Comparison of ENCODE assay signal across 15 cellular contexts in the genomic region with DNA sequence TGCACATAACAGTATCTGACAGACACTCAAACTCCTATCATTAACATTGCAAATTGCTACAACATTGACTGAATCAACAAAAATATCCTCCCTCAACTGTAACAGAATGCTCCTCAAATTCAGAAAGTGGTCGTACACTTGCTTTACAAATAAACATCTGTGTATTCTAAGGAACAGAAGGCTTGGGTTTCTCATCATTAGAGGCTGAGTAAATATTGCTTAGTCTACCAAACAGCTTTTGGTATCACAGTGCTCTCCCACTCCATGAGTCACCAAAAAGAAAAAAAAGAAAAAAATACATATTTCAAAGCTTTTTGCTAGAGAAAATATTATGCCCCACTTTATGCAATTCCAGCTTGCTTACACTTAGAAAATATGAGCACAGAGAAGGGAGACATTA. TPM values are rescaled to one million over a fixed set of nuclear protein-coding genes. Genes with fewer than 3 reads are reported as not detected.
DNase-seq lines count a peak whose midpoint lies in the region; ATAC-seq and TF ChIP-seq lines count a peak whose summit lies in the region.
"Had no signal": no experiment of that assay in that cellular context is flagged by ENCODE, and none has a peak within 500 bp of the region (broad histone marks: within the 10 kb centered on the region; RNA-seq: fewer than 3 reads in every experiment).

No MANE protein-coding gene starts in this region.

- DNase-seq in ELR (ENCODE audit: low read depth) (peak; percentile 62), NCI-H2171 treated with DMSO at 0.1 percent for 48 hours (lab: John Stamatoyannopoulos, UW) (peak; percentile 93), endodermal cell (no peak), osteocyte (ENCODE audit: extremely low spot score, unreplicated experiment) (no peak), mucosa of descending colon (no peak)
- DNase-seq: activated B cell treated with CpG ODN at 0.5 μM for 24 hours; activated T-cell treated with anti-CD3 and anti-CD28 coated beads, Interleukin-2, amount 50 U/mL, for 4 hours; CD8-positive, alpha-beta memory T cell; foreskin keratinocyte had no signal

- H3K27ac ChIP-seq in endodermal cell (ENCODE audit: low read depth, low read length): no peak overlapping the region
- H3K27ac ChIP-seq: cardiac muscle cell, foreskin keratinocyte, SJSA1 had no signal

- no peaks in the 10 kb centered on the region for H3K9me3 ChIP-seq in endodermal cell (ENCODE audit: control insufficient read depth, low read length)
- H3K9me3 ChIP-seq in mucosa of descending colon: no peaks in the 10 kb centered on the region
- H3K9me3 ChIP-seq: SJSA1 had no signal

- H3K9me3 Mint-ChIP-seq in endodermal cell (no peaks in the 10 kb centered on the region), osteocyte (ENCODE audit: unreplicated experiment) (no peaks in the 10 kb centered on the region)
- H3K9me3 Mint-ChIP-seq: activated B cell treated with CpG ODN at 0.5 μM for 24 hours; activated T-cell treated with anti-CD3 and anti-CD28 coated beads, Interleukin-2, amount 50 U/mL, for 4 hours; CD8-positive, alpha-beta memory T cell; neural crest cell had no signal

- H3K36me3 ChIP-seq in endodermal cell (ENCODE audit: control insufficient read depth, insufficient read depth, low read length) (peaks cover 16% of the 10 kb centered on the region), mucosa of descending colon (ENCODE audit: low read depth) (no peaks in the 10 kb centered on the region)
- H3K36me3 ChIP-seq: cardiac muscle cell had no signal

- H3K9ac ChIP-seq in endodermal cell (ENCODE audit: extremely low read depth, low read length, poor library complexity, severe bottlenecking): no peak overlapping the region

- ATAC-seq in GM18519 (IDR thresholded peaks at IDR 0.05; ENCODE audit: low FRiP score, unreplicated experiment) (no peak), mucosa of descending colon (no peak), HG02885 (IDR thresholded peaks at IDR 0.05; ENCODE audit: poor library complexity, unreplicated experiment) (no peak), GM21723 (IDR thresholded peaks at IDR 0.05; ENCODE audit: unreplicated experiment) (no peak)
- ATAC-seq: activated T-cell treated with anti-CD3 and anti-CD28 coated beads, Interleukin-2, amount 50 U/mL, for 4 hours; foreskin keratinocyte had no signal

- peak overlapping the region; percentile 6 for H3K4me3 Mint-ChIP-seq in endodermal cell
- peak overlapping the region; percentile 24 for H3K4me3 Mint-ChIP-seq in osteocyte (ENCODE audit: unreplicated experiment)
- H3K4me3 Mint-ChIP-seq: activated B cell treated with CpG ODN at 0.5 μM for 24 hours; activated T-cell treated with anti-CD3 and anti-CD28 coated beads, Interleukin-2, amount 50 U/mL, for 4 hours; CD8-positive, alpha-beta memory T cell; neural crest cell had no signal

- WGBS in endodermal cell (ENCODE audit: insufficient coverage in 1 of 2, insufficient read length in 1 of 2), 2 experiments: 63 to 69% methylated on average over 1 of the region's 1 CpG

- H3K4me1 Mint-ChIP-seq in endodermal cell: peaks cover 67% of the 10 kb centered on the region
- H3K4me1 Mint-ChIP-seq in osteocyte (ENCODE audit: unreplicated experiment): peaks cover 86% of the 10 kb centered on the region

- TF ChIP-seq CTCF in endodermal cell (conservative IDR thresholded peaks at IDR 0.05) (no peak), osteocyte (IDR thresholded peaks at IDR 0.05) (no peak), mucosa of descending colon (IDR thresholded peaks at IDR 0.05) (no peak)

- H3K4me1 ChIP-seq in endodermal cell (ENCODE audit: control insufficient read depth, insufficient read depth, low read length) (peaks cover 11% of the 10 kb centered on the region), mucosa of descending colon (ENCODE audit: low read depth) (peaks cover 11% of the 10 kb centered on the region)
- H3K4me1 ChIP-seq: foreskin keratinocyte had no signal

- no peaks in the 10 kb centered on the region for H3K27me3 Mint-ChIP-seq in endodermal cell (ENCODE audit: insufficient read depth)
- H3K27me3 Mint-ChIP-seq in osteocyte (ENCODE audit: unreplicated experiment): no peaks in the 10 kb centered on the region

- intact Hi-C loops in mucosa of descending colon (cut with DNase I, micrococcal nuclease): no loop called here

- H3K4me3 ChIP-seq in endodermal cell (ENCODE audit: low read length) (no peak overlapping the region), mucosa of descending colon (no peak overlapping the region)
- H3K4me3 ChIP-seq: cardiac muscle cell, SJSA1 had no signal

- peak overlapping the region; percentile 82 for H3K27ac Mint-ChIP-seq in endodermal cell
- peak overlapping the region; percentile 90 for H3K27ac Mint-ChIP-seq in osteocyte (ENCODE audit: unreplicated experiment)
- H3K27ac Mint-ChIP-seq: activated B cell treated with CpG ODN at 0.5 μM for 24 hours; CD8-positive, alpha-beta memory T cell had no signal

- H3K36me3 Mint-ChIP-seq in endodermal cell (ENCODE audit: low read depth) (peaks cover 10% of the 10 kb centered on the region), osteocyte (ENCODE audit: unreplicated experiment) (no peaks in the 10 kb centered on the region)

- H3K27me3 ChIP-seq in endodermal cell (ENCODE audit: control insufficient read depth, insufficient read depth, low read length, poor library complexity, severe bottlenecking): no peaks in the 10 kb centered on the region
- H3K27me3 ChIP-seq: cardiac muscle cell, foreskin keratinocyte, SJSA1 had no signal

RNA-seq across cellular contexts. Expression of gene FERMT2, which starts 23.9 kb away (rescaled TPM):
- total RNA-seq in endodermal cell (100 to 1,000 TPM; 350 to 377 TPM), osteocyte (302 and 304 TPM in 2 replicates), mucosa of descending colon (100 to 1,000 TPM in 1 of 3 donors, 10 to 100 TPM in 1, 1 to 10 TPM in 1; 6.9 to 228 (median 22.9) TPM)
- polyA plus RNA-seq in endodermal cell (2013, experiment 1 of 2): 103 TPM
- polyA plus RNA-seq in endodermal cell (2013, experiment 2 of 2): 104 TPM

Comparison
In these comparisons a context has a peak if more than half of its experiments do, and no peak if none do; other contexts are left out.
1. DNase-seq: peak in ELR (single experiment) and NCI-H2171 treated with DMSO at 0.1 percent for 48 hours (single experiment); none in endodermal cell (single experiment), osteocyte (single experiment) and mucosa of descending colon (0 of 3).